Comparison of ENCODE assay signal across 10 cellular contexts in genomic region chr20:20130399-20130798, GRCh38.
DNase-seq lines count a peak whose midpoint lies in the region; ATAC-seq, FAIRE-seq and TF ChIP-seq lines count a peak whose summit lies in the region.
"Had no signal": no experiment of that assay in that cellular context is flagged by ENCODE, and none has a peak within 500 bp of the region (broad histone marks: within the 10 kb centered on the region; RNA-seq: fewer than 3 reads in every experiment).

No MANE protein-coding gene starts in this region.

- H4K20me1 ChIP-seq in H1 (replicated peaks in 1 of 2; ENCODE audit: control insufficient read depth in 1 of 2, insufficient read depth in 2 of 2, low read length in 2 of 2), result no peaks in the 10 kb centered on the region

- peaks cover 25 to 43% of the 10 kb centered on the region in 2 donors for H3K27me3 Mint-ChIP-seq in stimulated activated naive B cell treated with anti-CD40 and anti-IgM and Interleukin-4, amounts not matched to agents 10 μg/mL and 1 μg/mL and 100 μg/mL, for 72 hours

- CTCF ChIA-PET in HEK293 (lab: Yijun Ruan, JAX) (interaction anchor here (0.5 to 3.5 kb wide), 10 partner anchors 16 to 1558 kb away, joined by 3 to 26 read pairs (median 4); no protein-coding TSS in a partner anchor), H1 (lab: Charles Lee; ENCODE audit: partially characterized antibody) (interaction anchor here (0.6 to 1.9 kb wide), 16 partner anchors 11 to 1111 kb away, joined by 3 to 10 read pairs (median 4); no protein-coding TSS in a partner anchor)

- H3K4me3 ChIP-seq in AG10803 (ENCODE audit: low read length), result no peak overlapping the region
- no peak overlapping the region for H3K4me3 ChIP-seq in HEK293 (ENCODE audit: low read depth, low read length)
- H3K4me3 ChIP-seq in H1 (ENCODE audit: extremely low read depth in 1 of 4, insufficient read depth in 2 of 4, low read depth in 3 of 4, low read length in 4 of 4), result no peak overlapping the region

- no peaks in the 10 kb centered on the region for H3K79me2 ChIP-seq in H1 (ENCODE audit: control insufficient read depth in 1 of 2, insufficient read depth in 2 of 2, low read length in 2 of 2)

- no peak overlapping the region for H2BK5ac ChIP-seq in H1 (ENCODE audit: low read depth, low read length)

- H3K4ac ChIP-seq in H1 (replicated peaks; ENCODE audit: insufficient read length, low read depth, low read length), result no peak overlapping the region

- no peak overlapping the region for H3K9ac ChIP-seq in H1 (replicated peaks in 1 of 4; ENCODE audit: extremely low read depth in 1 of 4, low read depth in 3 of 4, low read length in 3 of 4)

- H3K23ac ChIP-seq in H1 (ENCODE audit: insufficient read length), result no peak overlapping the region

- H2AK5ac ChIP-seq in H1 (ENCODE audit: low read depth, low read length), result no peak overlapping the region

- no peak overlapping the region for H3K4me2 ChIP-seq in H1 (ENCODE audit: insufficient read depth in 1 of 2, low read depth in 2 of 2, low read length in 2 of 2)

- H2AFZ ChIP-seq in H1 (ENCODE audit: low read length), result no peak overlapping the region

- H3K36me3 ChIP-seq in HEK293 (ENCODE audit: control insufficient read depth in 2 of 2, insufficient read depth in 1 of 2, low read length in 2 of 2), result no peaks in the 10 kb centered on the region
- no peaks in the 10 kb centered on the region for H3K36me3 ChIP-seq in H1 (ENCODE audit: control insufficient read depth in 2 of 4, insufficient read depth in 4 of 4, low read length in 3 of 4)

- peak; percentile 91 to 92 for TF ChIP-seq RAD21 in H1 (IDR thresholded peaks at IDR 0.05 in 1 of 2, conservative IDR thresholded peaks at IDR 0.05 in 1 of 2; ENCODE audit: low read depth in 2 of 2, low read length in 2 of 2)

- no peaks in the 10 kb centered on the region for H3K23me2 ChIP-seq in H1 (ENCODE audit: low read depth, low read length)

- TF ChIP-seq EP300 in H1 (IDR thresholded peaks at IDR 0.05; ENCODE audit: borderline replicate concordance in 1 of 2, low read depth in 2 of 2, low read length in 2 of 2), result no peak

- no peaks in the 10 kb centered on the region for H3K27me3 ChIP-seq in H1 (replicated peaks in 1 of 4; ENCODE audit: control insufficient read depth in 3 of 4, extremely low read depth in 1 of 4, insufficient read depth in 3 of 4, low read length in 3 of 4)

- H2BK20ac ChIP-seq in H1 (ENCODE audit: low read length), result no peak overlapping the region

- no peaks in the 10 kb centered on the region for H3K79me1 ChIP-seq in H1 (ENCODE audit: low read depth, low read length)

- H4K91ac ChIP-seq in H1 (replicated peaks; ENCODE audit: insufficient read length, low read length), result no peak overlapping the region

- H2BK15ac ChIP-seq in H1 (ENCODE audit: low read length), result no peak overlapping the region

- no peaks in the 10 kb centered on the region for H3K4me1 Mint-ChIP-seq in stimulated activated naive B cell treated with anti-CD40 and anti-IgM and Interleukin-4, amounts not matched to agents 10 μg/mL and 1 μg/mL and 100 μg/mL, for 72 hours
- H3K4me1 Mint-ChIP-seq: memory B cell had no signal

- ATAC-seq in HG03520 (IDR thresholded peaks at IDR 0.05; ENCODE audit: unreplicated experiment), result no peak
- ATAC-seq in stimulated activated naive B cell treated with anti-CD40 and anti-IgM and Interleukin-4, amounts not matched to agents 10 μg/mL and 1 μg/mL and 100 μg/mL, for 72 hours (replicated peaks), result no peak

- no peak overlapping the region for H2BK12ac ChIP-seq in H1 (ENCODE audit: low read depth, low read length)

- no peak for FAIRE-seq in H1 (lab: Jason Lieb, UNC)

- POLR2A ChIA-PET in HEK293 (lab: Yijun Ruan, JAX) (no interaction called here), H1 (lab: Charles Lee; ENCODE audit: partially characterized antibody) (interaction anchor here (1.0 kb wide), 1 partner anchor 15 kb away, joined by 3 read pairs; no protein-coding TSS in a partner anchor)

- TF ChIP-seq POLR2A in H1 (IDR thresholded peaks at IDR 0.05; ENCODE audit: control extremely low read depth in 1 of 2, low read depth in 2 of 2, low read length in 2 of 2), result no peak

- H3K36me3 Mint-ChIP-seq in stimulated activated naive B cell treated with anti-CD40 and anti-IgM and Interleukin-4, amounts not matched to agents 10 μg/mL and 1 μg/mL and 100 μg/mL, for 72 hours, result peaks cover 2 to 4% of the 10 kb centered on the region in 2 donors
- H3K36me3 Mint-ChIP-seq: memory B cell had no signal

- H4K8ac ChIP-seq in H1 (ENCODE audit: extremely low read depth, insufficient read depth, low read length), result no peak overlapping the region

- H3K18ac ChIP-seq in H1 (ENCODE audit: extremely low read depth, low read length), result no peak overlapping the region

- H2BK120ac ChIP-seq in H1 (replicated peaks; ENCODE audit: low read depth, low read length), result no peak overlapping the region

- no peak overlapping the region for H3K14ac ChIP-seq in H1 (ENCODE audit: insufficient read length)

- no peak overlapping the region for H3K4me3 Mint-ChIP-seq in stimulated activated naive B cell treated with anti-CD40 and anti-IgM and Interleukin-4, amounts not matched to agents 10 μg/mL and 1 μg/mL and 100 μg/mL, for 72 hours
- H3K4me3 Mint-ChIP-seq: memory B cell had no signal

- H3K9me3 ChIP-seq in HEK293 (ENCODE audit: control insufficient read depth, insufficient read depth, low read depth, low read length) (no peaks in the 10 kb centered on the region), H1 (ENCODE audit: insufficient read depth in 2 of 2, low read depth in 1 of 2, low read length in 1 of 2) (peaks cover 8 to 9% of the 10 kb centered on the region in 2 experiments; a peak in 3 of 4 replicates)

- H3K9me3 Mint-ChIP-seq in stimulated activated naive B cell treated with anti-CD40 and anti-IgM and Interleukin-4, amounts not matched to agents 10 μg/mL and 1 μg/mL and 100 μg/mL, for 72 hours, result peaks cover 10 to 14% of the 10 kb centered on the region in 2 donors

- TF ChIP-seq CTCF in AG10803 (conservative IDR thresholded peaks at IDR 0.05; ENCODE audit: low read length), result peak; percentile 26
- TF ChIP-seq CTCF in HEK293 (tag by site-specific recombination; IDR thresholded peaks at IDR 0.05), result peak; percentile 62; the same call in 1 of the 2 replicates
- peak in 2 of 3 experiments; percentile 75; a peak in 3 of 4 replicates for TF ChIP-seq CTCF in H1 (IDR thresholded peaks at IDR 0.05; ENCODE audit: control extremely low read depth in 1 of 3, insufficient read depth in 1 of 3, low read depth in 1 of 3, low read length in 3 of 3)

- no peak overlapping the region for H4K5ac ChIP-seq in H1 (ENCODE audit: insufficient read length, low read depth, low read length)

- no peak overlapping the region for H3K27ac Mint-ChIP-seq in stimulated activated naive B cell treated with anti-CD40 and anti-IgM and Interleukin-4, amounts not matched to agents 10 μg/mL and 1 μg/mL and 100 μg/mL, for 72 hours
- H3K27ac Mint-ChIP-seq: memory B cell had no signal

- H3K4me1 ChIP-seq in HEK293 (ENCODE audit: control insufficient read depth, insufficient read depth, low read length), result no peaks in the 10 kb centered on the region
- no peaks in the 10 kb centered on the region for H3K4me1 ChIP-seq in H1 (replicated peaks in 1 of 4; ENCODE audit: control insufficient read depth in 3 of 4, insufficient read depth in 4 of 4, low read length in 3 of 4)

- H3K27ac ChIP-seq in HEK293 (ENCODE audit: extremely low read depth, low read depth, low read length) (no peak overlapping the region), H1 (ENCODE audit: low read depth, low read length) (no peak overlapping the region)

- DNase-seq in AG10803 (ENCODE audit: low read depth) (no peak), NCI-H345 treated with DMSO at 0.1 percent for 48 hours (lab: John Stamatoyannopoulos, UW; ENCODE audit: unreplicated experiment) (peak; percentile 8), H1 (ENCODE audit: low read depth in 1 of 2, low spot score in 2 of 2) (no peak), medulla oblongata (ENCODE audit: extremely low spot score) (no peak), glomerular visceral epithelial cell (ENCODE audit: extremely low spot score) (no peak)
- DNase-seq in stimulated activated naive B cell treated with anti-CD40 and anti-IgM and Interleukin-4, amounts not matched to agents 10 μg/mL and 1 μg/mL and 100 μg/mL, for 72 hours, result no peak
- DNase-seq: DMS79 treated with DMSO at 0.1 percent for 48 hours had no signal

- H3K56ac ChIP-seq in H1 (replicated peaks; ENCODE audit: insufficient read length, low read depth, low read length), result no peak overlapping the region

TF ChIP-seq in HEK293, 187 proteins besides CTCF, POLR2A, EP300 and RAD21 (continues in another document):
- TF ChIP-seq SETDB1 (IDR thresholded peaks at IDR 0.05; ENCODE audit: insufficient read length, low read length) (peak; percentile 98), KLF10 (tag by site-specific recombination; IDR thresholded peaks at IDR 0.05) (no peak), ZNF221 (tag by site-specific recombination; IDR thresholded peaks at IDR 0.05; ENCODE audit: borderline replicate concordance) (no peak), ZNF626 (tag by site-specific recombination; IDR thresholded peaks at IDR 0.05) (peak; percentile 92), ZBTB8A (tag by site-specific recombination; IDR thresholded peaks at IDR 0.05) (peak; percentile 25; the same call in 1 of the 2 replicates), ZNF621 (tag by site-specific recombination; IDR thresholded peaks at IDR 0.05) (no peak), ZNF23 (tag by site-specific recombination; IDR thresholded peaks at IDR 0.05; ENCODE audit: borderline replicate concordance) (no peak), YY1 (tag by site-specific recombination; IDR thresholded peaks at IDR 0.05) (0 out of 2 replicates have a peak, but pooled peaks have one; percentile 17), ZNF274 (IDR thresholded peaks at IDR 0.05; ENCODE audit: low read length) (no peak), ZNF274 (tag by site-specific recombination; IDR thresholded peaks at IDR 0.05; ENCODE audit: borderline replicate concordance) (no peak)

TF ChIP-seq in H1, 55 proteins besides CTCF, POLR2A, EP300 and RAD21 (continues in another document):
- TF ChIP-seq POLR2AphosphoS5 (IDR thresholded peaks at IDR 0.05; ENCODE audit: low read depth, low read length) (no peak), EGR1 (IDR thresholded peaks at IDR 0.05; ENCODE audit: borderline replicate concordance, low read depth, low read length) (0 out of 2 replicates have a peak, but pooled peaks have one; percentile 15), SP4 (IDR thresholded peaks at IDR 0.05; ENCODE audit: low read length) (no peak), GABPA (IDR thresholded peaks at IDR 0.05; ENCODE audit: borderline replicate concordance, insufficient read depth, low read length) (no peak), TBP (IDR thresholded peaks at IDR 0.05; ENCODE audit: low read depth, low read length) (no peak), JUN (IDR thresholded peaks at IDR 0.05; ENCODE audit: low read depth, low read length) (no peak)
